1 cellular context compared by ENCODE assay signal in genomic region chr6:68976260-68976659, GRCh38.
TF ChIP-seq lines count a peak whose summit lies in the region.

No MANE protein-coding gene starts in this region.

TF ChIP-seq in WTC11, 78 proteins besides CTCF, POLR2A, EP300 and RAD21 (continued from another document):
- TF ChIP-seq CDX4 (CRISPR knock-in tag; IDR thresholded peaks at IDR 0.05; ENCODE audit: borderline replicate concordance) (no peak), PRDM15 (CRISPR knock-in tag; IDR thresholded peaks at IDR 0.05) (no peak), FOXJ3 (CRISPR knock-in tag; IDR thresholded peaks at IDR 0.05; ENCODE audit: borderline replicate concordance) (no peak), CBFB (CRISPR knock-in tag; IDR thresholded peaks at IDR 0.05; ENCODE audit: low read depth) (no peak), JAZF1 (CRISPR knock-in tag; IDR thresholded peaks at IDR 0.05) (no peak), ZNF512 (CRISPR knock-in tag; IDR thresholded peaks at IDR 0.05; ENCODE audit: borderline replicate concordance) (no peak), MYBL2 (CRISPR knock-in tag; IDR thresholded peaks at IDR 0.05) (no peak), ZNF396 (CRISPR knock-in tag; IDR thresholded peaks at IDR 0.05; ENCODE audit: borderline replicate concordance) (no peak), ETV6 (CRISPR knock-in tag; IDR thresholded peaks at IDR 0.05) (no peak), AR (CRISPR knock-in tag; IDR thresholded peaks at IDR 0.05) (no peak), NFYB (CRISPR knock-in tag; conservative IDR thresholded peaks at IDR 0.05; ENCODE audit: low read depth) (no peak), ZSCAN18 (CRISPR knock-in tag; IDR thresholded peaks at IDR 0.05) (no peak), ATF2 (CRISPR knock-in tag; IDR thresholded peaks at IDR 0.05; ENCODE audit: borderline replicate concordance, low read depth) (no peak), SOX15 (CRISPR knock-in tag; IDR thresholded peaks at IDR 0.05) (no peak), MLX (CRISPR knock-in tag; IDR thresholded peaks at IDR 0.05) (no peak)
